ENCODE assay signal across 10 cellular contexts in the genomic region with DNA sequence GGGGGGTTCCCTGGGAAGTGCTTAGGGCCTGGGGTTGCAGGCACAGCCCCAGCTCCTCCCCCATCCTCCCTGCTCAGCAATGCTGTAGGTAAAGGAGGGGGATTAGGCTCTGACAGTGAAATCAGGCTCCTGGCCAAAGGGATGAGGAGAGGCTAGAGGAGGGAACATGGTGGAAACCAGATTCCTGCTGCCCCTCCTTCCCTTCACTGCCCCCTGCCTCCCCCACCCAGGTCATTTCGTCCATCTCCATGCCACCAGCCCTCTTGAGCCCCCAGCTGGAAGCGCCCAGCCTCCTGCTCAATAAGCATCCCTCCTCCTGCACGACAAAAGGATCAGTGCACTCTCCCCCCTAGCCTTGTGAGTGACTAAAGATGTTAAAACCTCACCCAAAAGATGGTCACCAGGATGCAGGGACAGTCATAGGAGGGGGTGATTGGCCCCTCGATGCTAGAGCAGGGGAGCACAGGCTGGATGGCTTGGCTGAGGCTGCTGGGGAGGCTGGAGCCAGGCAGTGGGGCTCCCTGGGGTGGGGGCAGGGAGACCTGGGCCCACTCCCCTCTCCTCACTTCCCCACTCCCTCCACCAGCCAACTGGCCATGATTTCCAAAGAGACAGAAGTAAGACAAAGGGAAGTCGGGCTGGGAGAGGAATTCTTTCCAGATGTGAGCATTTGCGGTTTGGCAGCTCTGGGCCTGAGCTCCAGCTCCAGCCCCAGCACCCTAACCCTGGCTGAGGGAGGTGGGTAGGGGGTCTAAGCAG. TPM values are rescaled to one million over a fixed set of nuclear protein-coding genes. Genes with fewer than 3 reads are reported as not detected.
DNase-seq lines count a peak whose midpoint lies in the region; ATAC-seq and TF ChIP-seq lines count a peak whose summit lies in the region.
"Had no signal": no experiment of that assay in that cellular context is flagged by ENCODE, and none has a peak within 500 bp of the region (broad histone marks: within the 10 kb centered on the region; RNA-seq: fewer than 3 reads in every experiment).

No MANE protein-coding gene starts in this region.

- peak overlapping the region; percentile 90 for H3K56ac ChIP-seq in mesendoderm (ENCODE audit: low read length)

- H3K9ac ChIP-seq in SK-N-SH (no peak overlapping the region), mesendoderm (ENCODE audit: low read length) (peak overlapping the region; percentile 78)

- ATAC-seq in HG03196 (IDR thresholded peaks at IDR 0.05; ENCODE audit: unreplicated experiment), result no peak

- H4K5ac ChIP-seq in mesendoderm (ENCODE audit: low read length), result no peak overlapping the region

- CTCF ChIA-PET in CD8-positive, alpha-beta memory T cell (lab: Charles Lee), result interaction anchor here (0.7 to 9.1 kb wide), 7 partner anchors 8 to 48 kb away, joined by 3 to 120 read pairs (median 8); a partner anchor contains a TSS
- CTCF ChIA-PET in SK-N-SH (lab: Yijun Ruan, JAX), result interaction anchor here (0.6 to 45.5 kb wide), 16 partner anchors 8 to 411 kb away, joined by 3 to 2702 read pairs (median 4); a partner anchor contains a TSS

- H3K23ac ChIP-seq in mesendoderm (ENCODE audit: low read length), result peak overlapping the region; percentile 86

- H2BK5ac ChIP-seq in mesendoderm (ENCODE audit: low read length), result peak overlapping the region; percentile 99

- H2BK120ac ChIP-seq in mesendoderm (ENCODE audit: low read depth, low read length), result peak overlapping the region; percentile 95

- in situ Hi-C loops in brain microvascular endothelial cell (cut with HindIII; ENCODE audit: low pct_ligation_motif_present, low sequenced_read_pairs), result no loop called here

- H4K20me1 ChIP-seq in SK-N-SH (ENCODE audit: insufficient read depth), result no peaks in the 10 kb centered on the region

- POLR2A ChIA-PET in CD8-positive, alpha-beta memory T cell (lab: Charles Lee), result interaction anchor here (0.6 kb wide), 1 partner anchor 11 kb away, joined by 3 read pairs; no protein-coding TSS in a partner anchor
- POLR2A ChIA-PET in SK-N-SH (lab: Yijun Ruan, JAX), result interaction anchor here (0.6 to 5.3 kb wide), 3 partner anchors 10 to 80 kb away, joined by 3 to 57 read pairs (median 7); no protein-coding TSS in a partner anchor

- peak overlapping the region; percentile 61; the same call in 1 of the 2 replicates for H3K4me2 ChIP-seq in SK-N-SH
- peak overlapping the region; percentile 45 for H3K4me2 ChIP-seq in mesendoderm (ENCODE audit: low read length)

- H3K4me1 Mint-ChIP-seq in CD8-positive, alpha-beta memory T cell, result peaks cover 22 to 38% (median 26%) of the 10 kb centered on the region in 3 donors

- H3K79me1 ChIP-seq in mesendoderm (ENCODE audit: low read length), result peaks cover 2% of the 10 kb centered on the region

- H3K27me3 ChIP-seq in CD8-positive, alpha-beta memory T cell (ENCODE audit: insufficient read depth, low read length, poor library complexity, severe bottlenecking), result peaks cover 9% of the 10 kb centered on the region
- H3K27me3 ChIP-seq in SK-N-SH (ENCODE audit: insufficient read depth) (no peaks in the 10 kb centered on the region), mesendoderm (ENCODE audit: insufficient read depth, low read length, poor library complexity) (no peaks in the 10 kb centered on the region), brain microvascular endothelial cell (replicated peaks) (no peaks in the 10 kb centered on the region)

- no peaks in the 10 kb centered on the region for H3K9me3 Mint-ChIP-seq in CD8-positive, alpha-beta memory T cell
- H3K9me3 Mint-ChIP-seq: activated T-cell treated with anti-CD3 and anti-CD28 coated beads, Interleukin-2, amount 50 U/mL, for 24 hours had no signal

- WGBS in SK-N-SH (ENCODE audit: low lambda C conversion rate), result 34% methylated on average over 6 of the region's 6 CpGs
- WGBS in mesendoderm (ENCODE audit: extremely low coverage, insufficient coverage, low lambda C conversion rate), result no CpG with 5 or more reads among the region's 6 CpGs

- peaks cover 30% of the 10 kb centered on the region for H3K4me1 ChIP-seq in CD8-positive, alpha-beta memory T cell (ENCODE audit: insufficient read depth, low read length)
- peaks cover 76 to 97% of the 10 kb centered on the region in 2 experiments for H3K4me1 ChIP-seq in SK-N-SH (ENCODE audit: control insufficient read depth in 1 of 2, insufficient read depth in 2 of 2, low read depth in 1 of 2, low read length in 1 of 2)
- peaks cover 42% of the 10 kb centered on the region for H3K4me1 ChIP-seq in mesendoderm (ENCODE audit: control insufficient read depth, low read depth, low read length)

- H2BK15ac ChIP-seq in mesendoderm (replicated peaks; ENCODE audit: low read depth), result no peak overlapping the region

- no peak for DNase-seq in CD8-positive, alpha-beta memory T cell
- DNase-seq in SK-N-SH, result no peak
- peak; percentile 87 for DNase-seq in mesendoderm
- no peak for DNase-seq in brain microvascular endothelial cell
- DNase-seq in germinal center (ENCODE audit: low spot score), result no peak
- DNase-seq: activated T-cell treated with anti-CD3 and anti-CD28 coated beads, Interleukin-2, amount 50 U/mL, for 24 hours; DMS 273 treated with DMSO at 0.1 percent for 48 hours; NCI-H1417 treated with DMSO at 0.1 percent for 48 hours; SIG-M5 had no signal

- H3K27ac Mint-ChIP-seq in CD8-positive, alpha-beta memory T cell, result peak overlapping the region in 2 of 8 donors; percentile 38 to 93
- H3K27ac Mint-ChIP-seq: activated T-cell treated with anti-CD3 and anti-CD28 coated beads, Interleukin-2, amount 50 U/mL, for 24 hours had no signal

- TF ChIP-seq CTCF in SK-N-SH (IDR thresholded peaks at IDR 0.05), result no peak
- TF ChIP-seq CTCF in brain microvascular endothelial cell (IDR thresholded peaks at IDR 0.05; ENCODE audit: low read depth, low read length, missing control alignments), result no peak

- H3K27me3 Mint-ChIP-seq in CD8-positive, alpha-beta memory T cell, result peaks cover 5 to 9% of the 10 kb centered on the region in 2 donors

- TF ChIP-seq RAD21 in SK-N-SH (IDR thresholded peaks at IDR 0.05; ENCODE audit: low read length), result no peak

- peak overlapping the region in 6 of 7 donors; percentile 39 to 95 (median 68) for H3K4me3 Mint-ChIP-seq in CD8-positive, alpha-beta memory T cell

- H3K9me3 ChIP-seq in CD8-positive, alpha-beta memory T cell (ENCODE audit: low read length), result no peaks in the 10 kb centered on the region
- no peaks in the 10 kb centered on the region for H3K9me3 ChIP-seq in SK-N-SH

- H3K18ac ChIP-seq in mesendoderm (ENCODE audit: low read length), result peak overlapping the region; percentile 94

- H3K4ac ChIP-seq in mesendoderm (ENCODE audit: low read depth, low read length), result peak overlapping the region; percentile 92

- no peaks in the 10 kb centered on the region for H3K36me3 Mint-ChIP-seq in CD8-positive, alpha-beta memory T cell

- TF ChIP-seq EP300 in SK-N-SH (IDR thresholded peaks at IDR 0.05; ENCODE audit: borderline replicate concordance in 1 of 2, low read depth in 1 of 2, low read length in 1 of 2), result no peak

- H3K9me2 ChIP-seq in SK-N-SH, result no peaks in the 10 kb centered on the region

- H4K8ac ChIP-seq in mesendoderm (ENCODE audit: low read depth, low read length), result no peak overlapping the region

- H3K36me3 ChIP-seq in CD8-positive, alpha-beta memory T cell (ENCODE audit: insufficient read depth, low read length), result no peaks in the 10 kb centered on the region
- H3K36me3 ChIP-seq in SK-N-SH (replicated peaks in 1 of 2; ENCODE audit: control insufficient read depth in 1 of 2, insufficient read depth in 2 of 2, low read length in 1 of 2), result no peaks in the 10 kb centered on the region
- no peaks in the 10 kb centered on the region for H3K36me3 ChIP-seq in mesendoderm (ENCODE audit: control insufficient read depth, insufficient read depth, low read length)
- no peaks in the 10 kb centered on the region for H3K36me3 ChIP-seq in brain microvascular endothelial cell (replicated peaks)

- no peak overlapping the region for H3K4me3 ChIP-seq in CD8-positive, alpha-beta memory T cell (ENCODE audit: low read length)
- no peak overlapping the region for H3K4me3 ChIP-seq in SK-N-SH (ENCODE audit: low read depth in 2 of 2, low read length in 1 of 2)
- no peak overlapping the region for H3K4me3 ChIP-seq in mesendoderm (ENCODE audit: low read length)
- no peak overlapping the region for H3K4me3 ChIP-seq in brain microvascular endothelial cell (ENCODE audit: low read depth, low read length)

- no peak overlapping the region for H2AFZ ChIP-seq in SK-N-SH (ENCODE audit: low read depth)

- H2AK5ac ChIP-seq in mesendoderm (ENCODE audit: low read length), result peak overlapping the region; percentile 93

- H3K79me2 ChIP-seq in SK-N-SH (ENCODE audit: insufficient read depth) (no peaks in the 10 kb centered on the region), mesendoderm (ENCODE audit: control insufficient read depth, insufficient read depth, low read length) (peaks cover 3% of the 10 kb centered on the region)

- H3F3A ChIP-seq in SK-N-SH (replicated peaks; ENCODE audit: insufficient read depth), result peaks cover 40% of the 10 kb centered on the region

- no peak overlapping the region for H3K27ac ChIP-seq in CD8-positive, alpha-beta memory T cell (ENCODE audit: low read depth, low read length)
- peak overlapping the region; percentile 8 to 98; a peak in 3 of 4 replicates for H3K27ac ChIP-seq in SK-N-SH (ENCODE audit: low read depth in 2 of 2, low read length in 1 of 2)
- peak overlapping the region; percentile 98 for H3K27ac ChIP-seq in mesendoderm (ENCODE audit: low read depth, low read length)
- H3K27ac ChIP-seq in brain microvascular endothelial cell, result no peak overlapping the region

RNA-seq across cellular contexts. Expression of a gene that starts 2.3 kb away (rescaled TPM):
- under 1 TPM; 0.66 to 0.71 TPM for total RNA-seq in CD8-positive, alpha-beta memory T cell
- not detected for polyA plus RNA-seq in CD8-positive, alpha-beta memory T cell
- polyA plus RNA-seq in SK-N-SH (2012; rRNA removed), result 13.3 and 42.1 TPM in 2 replicates
- polyA plus RNA-seq in SK-N-SH (2012; cell fraction: cytosol; rRNA removed), result 27.0 TPM in 2 replicates
- polyA plus RNA-seq in SK-N-SH (2012; cell fraction: nucleus; rRNA removed), result 21.2 and 48.9 TPM in 2 replicates
- polyA plus RNA-seq in mesendoderm (2013, experiment 1 of 2), result 52.0 TPM
- 49.6 TPM for polyA plus RNA-seq in mesendoderm (2013, experiment 2 of 2)

RNA-seq across cellular contexts. Expression of a gene that starts 20.6 kb away (rescaled TPM):
- total RNA-seq in CD8-positive, alpha-beta memory T cell, result 10 to 100 TPM; 29.6 to 29.7 TPM
- polyA plus RNA-seq in CD8-positive, alpha-beta memory T cell, result 4.2 TPM
- 20.1 and 21.2 TPM in 2 replicates for polyA plus RNA-seq in SK-N-SH (2012; rRNA removed)
- polyA plus RNA-seq in SK-N-SH (2012; cell fraction: cytosol; rRNA removed), result 10.7 and 14.0 TPM in 2 replicates
- 51.7 and 72.4 TPM in 2 replicates for polyA plus RNA-seq in SK-N-SH (2012; cell fraction: nucleus; rRNA removed)
- 12.0 TPM for polyA plus RNA-seq in mesendoderm (2013, experiment 1 of 2)
- 11.6 TPM for polyA plus RNA-seq in mesendoderm (2013, experiment 2 of 2)

RNA-seq across cellular contexts. Expression of a gene that starts 20.9 kb away (rescaled TPM):
- total RNA-seq in CD8-positive, alpha-beta memory T cell, result 10 to 100 TPM; 69.4 to 75.9 TPM
- polyA plus RNA-seq in CD8-positive, alpha-beta memory T cell, result 25.0 TPM
- polyA plus RNA-seq in SK-N-SH (2012; rRNA removed), result 31.6 and 44.3 TPM in 2 replicates
- polyA plus RNA-seq in SK-N-SH (2012; cell fraction: cytosol; rRNA removed), result 28.2 and 36.0 TPM in 2 replicates
- 22.9 and 32.5 TPM in 2 replicates for polyA plus RNA-seq in SK-N-SH (2012; cell fraction: nucleus; rRNA removed)
- 75.9 TPM for polyA plus RNA-seq in mesendoderm (2013, experiment 1 of 2)
- 76.2 TPM for polyA plus RNA-seq in mesendoderm (2013, experiment 2 of 2)

RNA-seq across cellular contexts. Expression of a gene that starts 30.5 kb away (rescaled TPM):
- not detected for total RNA-seq in CD8-positive, alpha-beta memory T cell
- polyA plus RNA-seq in CD8-positive, alpha-beta memory T cell, result not detected
- 12.6 and 15.8 TPM in 2 replicates for polyA plus RNA-seq in SK-N-SH (2012; rRNA removed)
- polyA plus RNA-seq in SK-N-SH (2012; cell fraction: cytosol; rRNA removed), result 10.5 and 12.5 TPM in 2 replicates
- 28.7 and 40.4 TPM in 2 replicates for polyA plus RNA-seq in SK-N-SH (2012; cell fraction: nucleus; rRNA removed)
- polyA plus RNA-seq in mesendoderm (2013, experiment 1 of 2), result 77.7 TPM
- polyA plus RNA-seq in mesendoderm (2013, experiment 2 of 2), result 79.9 TPM

RNA-seq across cellular contexts. Expression of a gene that starts 33.2 kb away (rescaled TPM):
- 100 to 1,000 TPM; 122 to 131 TPM for total RNA-seq in CD8-positive, alpha-beta memory T cell
- 92.2 TPM for polyA plus RNA-seq in CD8-positive, alpha-beta memory T cell
- 149 and 171 TPM in 2 replicates for polyA plus RNA-seq in SK-N-SH (2012; rRNA removed)
- 141 and 142 TPM in 2 replicates for polyA plus RNA-seq in SK-N-SH (2012; cell fraction: cytosol; rRNA removed)
- 99.8 and 109 TPM in 2 replicates for polyA plus RNA-seq in SK-N-SH (2012; cell fraction: nucleus; rRNA removed)
- polyA plus RNA-seq in mesendoderm (2013, experiment 1 of 2), result 30.0 TPM
- 29.4 TPM for polyA plus RNA-seq in mesendoderm (2013, experiment 2 of 2)

Comparison
In these comparisons a context has a peak if more than half of its experiments do, and no peak if none do; other contexts are left out.
1. H3K27ac ChIP-seq: peak in SK-N-SH (2 of 2) and mesendoderm (single experiment); none in CD8-positive, alpha-beta memory T cell (single experiment) and brain microvascular endothelial cell (single experiment).
2. RNA of a gene that starts 2.3 kb away (polyA plus RNA-seq): 13.3 to 48.9 TPM in SK-N-SH; not detected in CD8-positive, alpha-beta memory T cell (single experiment); every median in the first group is over 10 times any median in the second.